Comparison of ENCODE assay signal across 17 cellular contexts in the genomic region with DNA sequence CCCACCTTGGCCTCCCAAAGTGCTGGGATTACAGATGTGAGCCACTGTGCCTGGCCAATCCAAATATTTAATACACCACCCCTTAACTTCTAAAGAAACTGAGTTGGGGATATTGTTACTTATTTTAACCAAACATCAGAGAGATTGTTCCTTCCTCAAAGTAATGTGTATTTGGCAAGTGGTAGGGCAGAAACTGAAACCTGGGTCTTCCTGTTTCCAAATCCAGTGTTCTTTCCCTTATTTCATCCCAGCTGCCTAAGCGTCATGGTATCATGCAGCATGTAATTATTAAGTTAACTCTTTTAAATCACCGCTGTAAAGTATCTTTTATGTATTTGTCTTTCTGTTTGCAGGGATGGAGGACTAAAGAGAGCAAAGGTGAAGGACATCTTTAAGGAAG.
"Had no signal": no experiment of that assay in that cellular context is flagged by ENCODE, and none has a peak within 500 bp of the region (broad histone marks: within the 10 kb centered on the region; RNA-seq: fewer than 3 reads in every experiment).

No MANE protein-coding gene starts in this region.

- H3K9me3 ChIP-seq: esophagus muscularis mucosa, lower lobe of right lung, suprapubic skin had no signal

- H3K27ac ChIP-seq: esophagus muscularis mucosa, lower lobe of right lung, suprapubic skin had no signal

- H3K4me1 ChIP-seq: lower lobe of right lung, suprapubic skin had no signal

- H3K27me3 ChIP-seq: esophagus muscularis mucosa, suprapubic skin had no signal

- H3K4me3 Mint-ChIP-seq: activated CD4-positive, alpha-beta T cell treated with anti-CD3 and anti-CD28 coated beads for 36 hours; activated naive CD8-positive, alpha-beta T cell; activated T-helper 1 cell treated with anti-CD3 and anti-CD28 coated beads, Interleukin-12 subunit alpha, Interleukin-12 subunit beta, Interleukin-2, Interleukin-4 antibody, amounts not matched to agents 30 ng/mL and 10 ng/mL and 1 ng/mL, durations not matched to agents 14 hours and 24 hours and 36 hours; stimulated activated naive CD8-positive, alpha-beta T cell treated with anti-CD3 and anti-CD28 coated beads, Interleukin-15, amount 100 ng/mL, for 72 hours had no signal

- H3K36me3 ChIP-seq: lower lobe of right lung, suprapubic skin had no signal

- H3K4me1 Mint-ChIP-seq: activated CD4-positive, alpha-beta T cell treated with anti-CD3 and anti-CD28 coated beads for 36 hours; stimulated activated naive CD8-positive, alpha-beta T cell treated with anti-CD3 and anti-CD28 coated beads, Interleukin-15, amount 100 ng/mL, for 72 hours had no signal

- H3K4me2 ChIP-seq: smooth muscle cell had no signal

- H3K4me3 ChIP-seq: esophagus muscularis mucosa, lower lobe of right lung, smooth muscle cell, suprapubic skin had no signal

- DNase-seq: activated CD4-positive, alpha-beta T cell treated with anti-CD3 and anti-CD28 coated beads for 36 hours; activated CD4-positive, alpha-beta T cell treated with anti-CD3 and anti-CD28 coated beads, Interleukin-2, amount 50 U/mL, for 48 hours; activated gamma-delta T cell treated with Interleukin-2 at 50 U/mL for 16 hours; activated T-cell treated with anti-CD3 and anti-CD28 coated beads for 4 hours; dermis blood vessel endothelial cell; effector memory CD4-positive, alpha-beta T cell; lower lobe of right lung; midbrain; stimulated activated CD4-positive, alpha-beta T cell treated with anti-CD3 and anti-CD28 coated beads, Interleukin-4, amount 100 ng/mL, for 1 hour; stimulated activated naive CD8-positive, alpha-beta T cell treated with anti-CD3 and anti-CD28 coated beads, Interleukin-15, amount 100 ng/mL, for 72 hours; T-helper 2 cell had no signal

- ATAC-seq: activated CD4-positive, alpha-beta T cell treated with anti-CD3 and anti-CD28 coated beads for 36 hours; lower lobe of right lung; sciatic nerve; stimulated activated naive CD8-positive, alpha-beta T cell treated with anti-CD3 and anti-CD28 coated beads, Interleukin-15, amount 100 ng/mL, for 72 hours had no signal

- H3K9me3 Mint-ChIP-seq: activated T-helper 1 cell treated with anti-CD3 and anti-CD28 coated beads, Interleukin-12 subunit alpha, Interleukin-12 subunit beta, Interleukin-2, Interleukin-4 antibody, amounts not matched to agents 30 ng/mL and 10 ng/mL and 1 ng/mL, durations not matched to agents 14 hours and 24 hours and 36 hours; stimulated activated naive CD8-positive, alpha-beta T cell treated with anti-CD3 and anti-CD28 coated beads, Interleukin-15, amount 100 ng/mL, for 72 hours had no signal

- H3K27ac Mint-ChIP-seq: activated CD4-positive, alpha-beta T cell treated with anti-CD3 and anti-CD28 coated beads for 36 hours; activated naive CD8-positive, alpha-beta T cell; activated T-helper 1 cell treated with anti-CD3 and anti-CD28 coated beads, Interleukin-12 subunit alpha, Interleukin-12 subunit beta, Interleukin-2, Interleukin-4 antibody, amounts not matched to agents 30 ng/mL and 10 ng/mL and 1 ng/mL, durations not matched to agents 14 hours and 24 hours and 36 hours; stimulated activated naive CD8-positive, alpha-beta T cell treated with anti-CD3 and anti-CD28 coated beads, Interleukin-15, amount 100 ng/mL, for 72 hours had no signal

- H3K27me3 Mint-ChIP-seq: stimulated activated naive CD8-positive, alpha-beta T cell treated with anti-CD3 and anti-CD28 coated beads, Interleukin-15, amount 100 ng/mL, for 72 hours had no signal
